21 cellular contexts compared by ENCODE assay signal in genomic region chr4:177371452-177371851, GRCh38.
"Had no signal": no experiment of that assay in that cellular context is flagged by ENCODE, and none has a peak within 500 bp of the region (broad histone marks: within the 10 kb centered on the region; RNA-seq: fewer than 3 reads in every experiment).

No MANE protein-coding gene starts in this region.

- DNase-seq: activated CD4-positive, alpha-beta memory T cell treated with anti-CD3 and anti-CD28 coated beads, Interleukin-2, amount 10 ng/mL, durations not matched to agents 7 days and 5 days; activated CD4-positive, alpha-beta T cell treated with anti-CD3 and anti-CD28 coated beads, Interleukin-2, amount 10 ng/mL, durations not matched to agents 7 days and 5 days; activated CD4-positive, CD25-positive, alpha-beta regulatory T cell treated with anti-CD3 and anti-CD28 coated beads, Interleukin-2, amount 50 U/mL, for 72 hours; activated naive CD8-positive, alpha-beta T cell treated with anti-CD3 and anti-CD28 coated beads, Interleukin-2, amount 50 U/mL, for 24 hours; activated T-cell treated with anti-CD3 and anti-CD28 coated beads, Interleukin-2, amount 50 U/mL, for 48 hours; amygdala; caudate nucleus; foreskin fibroblast; head of caudate nucleus; hippocampal formation; kidney; left colon; mammary epithelial cell; naive B cell; nephron progenitor cell; stimulated activated CD4-positive, alpha-beta T cell treated with anti-CD3 and anti-CD28 coated beads, Interleukin-12 subunit alpha, Interleukin-12 subunit beta, amount 100 ng/mL, for 4 hours; stimulated activated CD4-positive, alpha-beta T cell treated with anti-CD3 and anti-CD28 coated beads, Interleukin-4, amount 100 ng/mL, for 1 hour; stimulated activated naive CD8-positive, alpha-beta T cell treated with anti-CD3 and anti-CD28 coated beads, Interleukin-15, Interleukin-2, amounts not matched to agents 100 U/mL and 50 U/mL, for 24 hours; testis; transverse colon had no signal

- ATAC-seq: activated naive CD8-positive, alpha-beta T cell treated with anti-CD3 and anti-CD28 coated beads, Interleukin-2, amount 50 U/mL, for 24 hours; left colon; sciatic nerve; stimulated activated naive CD8-positive, alpha-beta T cell treated with anti-CD3 and anti-CD28 coated beads, Interleukin-15, Interleukin-2, amounts not matched to agents 100 U/mL and 50 U/mL, for 24 hours had no signal
